In genomic region chr5:147712583-147712982, GRCh38 we compare ENCODE assay signal across 18 cellular contexts.
DNase-seq lines count a peak whose midpoint lies in the region; ATAC-seq and TF ChIP-seq lines count a peak whose summit lies in the region.
"Had no signal": no experiment of that assay in that cellular context is flagged by ENCODE, and none has a peak within 500 bp of the region (broad histone marks: within the 10 kb centered on the region; RNA-seq: fewer than 3 reads in every experiment).

No MANE protein-coding gene starts in this region.

- WGBS in mammary epithelial cell (ENCODE audit: low coverage, missing lambda C conversion rate) = 62% methylated on average over 5 of the region's 5 CpGs

- peaks cover 25% of the 10 kb centered on the region for H3K4me1 ChIP-seq in DOHH2 (ENCODE audit: control insufficient read depth, low read length)
- no peaks in the 10 kb centered on the region for H3K4me1 ChIP-seq in mammary epithelial cell (ENCODE audit: insufficient read depth, low read length)

- H3K9ac ChIP-seq in mammary epithelial cell (ENCODE audit: insufficient read depth, low read length) = no peak overlapping the region

- H3K4me2 ChIP-seq in DOHH2 (ENCODE audit: low read length) (peak overlapping the region; percentile 64), mammary epithelial cell (ENCODE audit: insufficient read depth, low read depth, low read length) (no peak overlapping the region)

- no peaks in the 10 kb centered on the region for H3K36me3 Mint-ChIP-seq in activated CD4-positive, alpha-beta T cell treated with anti-CD3 and anti-CD28 coated beads, Interleukin-2, amount 10 ng/mL, durations not matched to agents 24 days and 14 days (ENCODE audit: low read depth)
- H3K36me3 Mint-ChIP-seq in dendritic cell treated with granulocyte-macrophage colony-stimulating factor and Interleukin-4, amounts not matched to agents 40 ng/mL and 50 ng/mL, for 4 days (ENCODE audit: low read depth) = no peaks in the 10 kb centered on the region
- no peaks in the 10 kb centered on the region for H3K36me3 Mint-ChIP-seq in natural killer cell treated with Interleukin-12 subunit alpha and Interleukin-12 subunit beta and Interleukin-15 and Interleukin-18, amount 100 ng/mL, for 72 hours

- H3F3A ChIP-seq in DOHH2 (ENCODE audit: control insufficient read depth, insufficient read depth) = 0 out of 2 replicates have a peak, but pooled peaks cover 2% of the 10 kb centered on the region

- H3K27ac Mint-ChIP-seq in activated CD4-positive, alpha-beta T cell treated with anti-CD3 and anti-CD28 coated beads, Interleukin-2, amount 10 ng/mL, durations not matched to agents 24 days and 14 days = no peak overlapping the region
- H3K27ac Mint-ChIP-seq in dendritic cell treated with granulocyte-macrophage colony-stimulating factor and Interleukin-4, amounts not matched to agents 40 ng/mL and 50 ng/mL, for 4 days = peak overlapping the region; percentile 53
- peak overlapping the region; percentile 43 to 64 for H3K27ac Mint-ChIP-seq in natural killer cell treated with Interleukin-12 subunit alpha and Interleukin-12 subunit beta and Interleukin-15 and Interleukin-18, amount 100 ng/mL, for 72 hours

- DNase-seq in activated CD4-positive, alpha-beta T cell treated with anti-CD3 and anti-CD28 coated beads, Interleukin-2, amount 10 ng/mL, durations not matched to agents 24 days and 14 days = peak; percentile 20
- no peak for DNase-seq in activated CD4-positive, alpha-beta T cell treated with anti-CD3 and anti-CD28 coated beads, Interleukin-2, amount 50 U/mL, for 1 hour
- no peak for DNase-seq in natural killer cell treated with Interleukin-12 subunit alpha and Interleukin-12 subunit beta and Interleukin-15 and Interleukin-18, amount 100 ng/mL, for 72 hours (ENCODE audit: low spot score)
- no peak for DNase-seq in mammary epithelial cell
- no peak for DNase-seq in GM10266 (ENCODE audit: extremely low spot score)
- no peak for DNase-seq in RKO (ENCODE audit: low spot score)
- DNase-seq: H9, KG1, NCI-H1092, NCI-H1436 treated with DMSO at 0.1 percent for 48 hours, NCI-H2029 treated with DMSO at 0.1 percent for 48 hours, NCI-H2171 treated with DMSO at 0.1 percent for 48 hours, NCI-H446, NCI-H526 treated with DMSO at 0.1 percent for 48 hours, SHP77 treated with DMSO at 0.1 percent for 48 hours had no signal

- H3K9me2 ChIP-seq in DOHH2 (replicated peaks; ENCODE audit: control insufficient read depth, low read length) = no peaks in the 10 kb centered on the region

- no peak overlapping the region for H2AFZ ChIP-seq in mammary epithelial cell (ENCODE audit: low read depth, low read length)

- dilution Hi-C loops in mammary epithelial cell (cut with HindIII; ENCODE audit: low sequenced_read_pairs) = no loop called here

- TF ChIP-seq CTCF in DOHH2 (IDR thresholded peaks at IDR 0.05; ENCODE audit: low read depth, low read length, poor library complexity, severe bottlenecking) = no peak
- no peak for TF ChIP-seq CTCF in mammary epithelial cell (conservative IDR thresholded peaks at IDR 0.05 in 1 of 2, IDR thresholded peaks at IDR 0.05 in 1 of 2; ENCODE audit: extremely low read depth in 1 of 2, insufficient read depth in 1 of 2, low read depth in 1 of 2, low read length in 2 of 2)
- no peak for TF ChIP-seq CTCF in GM10266 (IDR thresholded peaks at IDR 0.05; ENCODE audit: control insufficient read depth, insufficient read depth, low read depth, missing control alignments)

- H3K36me3 ChIP-seq in DOHH2 (ENCODE audit: control insufficient read depth, low read length) = no peaks in the 10 kb centered on the region
- H3K36me3 ChIP-seq in mammary epithelial cell (ENCODE audit: insufficient read depth, low read length) = no peaks in the 10 kb centered on the region

- BruUV-seq in mammary epithelial cell (replicated peaks; lab: Mats Ljungman, UMichigan) = no TSS peak

- H3K27me3 ChIP-seq in DOHH2 (ENCODE audit: control insufficient read depth, low read length) (no peaks in the 10 kb centered on the region), mammary epithelial cell (ENCODE audit: insufficient read depth, low read length) (no peaks in the 10 kb centered on the region)

- CTCF ChIA-PET in mammary epithelial cell (lab: Charles Lee; ENCODE audit: low non-redundant PET) = no interaction called here

- H3K79me2 ChIP-seq in DOHH2 (ENCODE audit: control insufficient read depth, low read length) = no peaks in the 10 kb centered on the region
- no peaks in the 10 kb centered on the region for H3K79me2 ChIP-seq in mammary epithelial cell (ENCODE audit: insufficient read depth, low read length)

- H3K9me3 ChIP-seq in DOHH2 (ENCODE audit: control insufficient read depth, insufficient read depth, low read length) = no peaks in the 10 kb centered on the region
- H3K9me3 ChIP-seq in mammary epithelial cell (replicated peaks; ENCODE audit: insufficient read depth, low read length) = no peaks in the 10 kb centered on the region

- H3K27ac ChIP-seq in DOHH2 (ENCODE audit: low read depth, low read length) (peak overlapping the region; percentile 18; the same call in 1 of the 2 replicates), mammary epithelial cell (ENCODE audit: insufficient read depth, low read depth, low read length) (no peak overlapping the region)

- no peaks in the 10 kb centered on the region for H3K9me3 Mint-ChIP-seq in activated CD4-positive, alpha-beta T cell treated with anti-CD3 and anti-CD28 coated beads, Interleukin-2, amount 10 ng/mL, durations not matched to agents 24 days and 14 days
- no peaks in the 10 kb centered on the region for H3K9me3 Mint-ChIP-seq in dendritic cell treated with granulocyte-macrophage colony-stimulating factor and Interleukin-4, amounts not matched to agents 40 ng/mL and 50 ng/mL, for 4 days
- H3K9me3 Mint-ChIP-seq in natural killer cell treated with Interleukin-12 subunit alpha and Interleukin-12 subunit beta and Interleukin-15 and Interleukin-18, amount 100 ng/mL, for 72 hours = no peaks in the 10 kb centered on the region
- H3K9me3 Mint-ChIP-seq: H9 had no signal

- H3K4me3 Mint-ChIP-seq in activated CD4-positive, alpha-beta T cell treated with anti-CD3 and anti-CD28 coated beads, Interleukin-2, amount 10 ng/mL, durations not matched to agents 24 days and 14 days = no peak overlapping the region
- H3K4me3 Mint-ChIP-seq in dendritic cell treated with granulocyte-macrophage colony-stimulating factor and Interleukin-4, amounts not matched to agents 40 ng/mL and 50 ng/mL, for 4 days = peak overlapping the region; percentile 37
- H3K4me3 Mint-ChIP-seq in natural killer cell treated with Interleukin-12 subunit alpha and Interleukin-12 subunit beta and Interleukin-15 and Interleukin-18, amount 100 ng/mL, for 72 hours = peak overlapping the region; percentile 74
- H3K4me3 Mint-ChIP-seq: H9 had no signal

- peak overlapping the region; percentile 39 for H3K4me3 ChIP-seq in DOHH2 (ENCODE audit: low read length)
- no peak overlapping the region for H3K4me3 ChIP-seq in mammary epithelial cell (replicated peaks in 1 of 3; ENCODE audit: insufficient read depth in 1 of 3, low read depth in 2 of 3, low read length in 3 of 3)

- no peaks in the 10 kb centered on the region for H4K20me1 ChIP-seq in DOHH2 (ENCODE audit: control insufficient read depth, insufficient read depth, low read depth, low read length)
- no peaks in the 10 kb centered on the region for H4K20me1 ChIP-seq in mammary epithelial cell (ENCODE audit: insufficient read depth, low read length)

- intact Hi-C loops in activated CD4-positive, alpha-beta T cell treated with anti-CD3 and anti-CD28 coated beads, Interleukin-2, amount 10 ng/mL, durations not matched to agents 24 days and 14 days (cut with micrococcal nuclease) = no loop called here
- intact Hi-C loops in dendritic cell treated with granulocyte-macrophage colony-stimulating factor and Interleukin-4, amounts not matched to agents 40 ng/mL and 50 ng/mL, for 4 days (cut with micrococcal nuclease) = no loop called here
- intact Hi-C loops in mammary epithelial cell (cut with micrococcal nuclease) = no loop called here

- no peaks in the 10 kb centered on the region for H3K27me3 Mint-ChIP-seq in activated CD4-positive, alpha-beta T cell treated with anti-CD3 and anti-CD28 coated beads, Interleukin-2, amount 10 ng/mL, durations not matched to agents 24 days and 14 days
- H3K27me3 Mint-ChIP-seq in dendritic cell treated with granulocyte-macrophage colony-stimulating factor and Interleukin-4, amounts not matched to agents 40 ng/mL and 50 ng/mL, for 4 days = no peaks in the 10 kb centered on the region
- H3K27me3 Mint-ChIP-seq in natural killer cell treated with Interleukin-12 subunit alpha and Interleukin-12 subunit beta and Interleukin-15 and Interleukin-18, amount 100 ng/mL, for 72 hours = no peaks in the 10 kb centered on the region

- in situ Hi-C loops in mammary epithelial cell (cut with MboI; ENCODE audit: low sequenced_read_pairs in 2 of 2) = no loop called here

- no peaks in the 10 kb centered on the region for H3K4me1 Mint-ChIP-seq in activated CD4-positive, alpha-beta T cell treated with anti-CD3 and anti-CD28 coated beads, Interleukin-2, amount 10 ng/mL, durations not matched to agents 24 days and 14 days
- H3K4me1 Mint-ChIP-seq in dendritic cell treated with granulocyte-macrophage colony-stimulating factor and Interleukin-4, amounts not matched to agents 40 ng/mL and 50 ng/mL, for 4 days (ENCODE audit: low read depth) = peaks cover 9% of the 10 kb centered on the region
- peaks cover 23 to 31% of the 10 kb centered on the region in 2 donors for H3K4me1 Mint-ChIP-seq in natural killer cell treated with Interleukin-12 subunit alpha and Interleukin-12 subunit beta and Interleukin-15 and Interleukin-18, amount 100 ng/mL, for 72 hours (ENCODE audit: low read depth in 2 of 2)

- no peak for ATAC-seq in natural killer cell treated with Interleukin-12 subunit alpha and Interleukin-12 subunit beta and Interleukin-15 and Interleukin-18, amount 100 ng/mL, for 72 hours
- ATAC-seq: SK-N-SH treated with all-trans-retinoic acid at 6 μM for 48 hours had no signal
